Comparison of ENCODE assay signal across 23 cellular contexts in the genomic region with DNA sequence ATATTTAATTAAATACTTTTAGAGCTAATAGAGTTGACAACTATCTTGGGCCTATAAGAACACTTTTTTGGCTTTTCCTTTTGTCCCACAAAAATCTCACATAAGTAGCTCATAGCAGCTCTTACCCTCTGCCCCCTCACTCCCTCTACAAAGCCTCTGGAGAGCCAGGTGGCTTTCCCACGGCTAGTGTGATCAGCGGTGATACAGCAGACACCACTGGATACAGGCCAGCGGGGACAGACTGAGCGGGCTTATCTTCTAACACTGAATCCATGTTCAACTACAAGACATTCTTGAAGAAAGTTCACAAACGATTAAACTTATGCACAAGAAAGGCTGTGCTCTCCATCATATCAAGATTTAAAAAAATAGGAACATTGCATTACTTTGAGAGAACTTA.
"Had no signal": no experiment of that assay in that cellular context is flagged by ENCODE, and none has a peak within 500 bp of the region (broad histone marks: within the 10 kb centered on the region; RNA-seq: fewer than 3 reads in every experiment).

No MANE protein-coding gene starts in this region.

- DNase-seq: activated CD4-positive, CD25-positive, alpha-beta regulatory T cell treated with anti-CD3 and anti-CD28 coated beads, Interleukin-2, amount 50 U/mL, for 72 hours; activated gamma-delta T cell treated with Interleukin-2 at 50 U/mL for 16 hours; effector CD8-positive, alpha-beta T cell; hippocampal formation; islet precursor cell; mammary epithelial cell; naive B cell; right lobe of liver; small intestine; stimulated activated CD4-positive, alpha-beta T cell treated with anti-CD3 and anti-CD28 coated beads, Interleukin-15, amount 100 ng/mL, for 24 hours; stimulated activated CD4-positive, alpha-beta T cell treated with anti-CD3 and anti-CD28 coated beads, Interleukin-2, amount 100 ng/mL, for 48 hours; stimulated activated naive CD8-positive, alpha-beta T cell treated with anti-CD3 and anti-CD28 coated beads, Interleukin-15, amount 100 ng/mL, for 72 hours; T1000; trophoblast cell had no signal

- H3K4me1 ChIP-seq: neural progenitor cell, prostate gland, right lobe of liver had no signal

- H3K4me2 ChIP-seq: neural progenitor cell had no signal

- H3K27ac Mint-ChIP-seq: activated naive CD8-positive, alpha-beta T cell; activated T-helper 1 cell treated with anti-CD3 and anti-CD28 coated beads, Interleukin-12 subunit alpha, Interleukin-12 subunit beta, Interleukin-2, Interleukin-4 antibody, amounts not matched to agents 30 ng/mL and 10 ng/mL and 1 ng/mL, durations not matched to agents 14 hours and 24 hours and 36 hours; dendritic cell treated with granulocyte-macrophage colony-stimulating factor and Interleukin-4, amounts not matched to agents 40 ng/mL and 50 ng/mL, for 4 days; naive B cell; neural progenitor cell; stimulated activated naive CD8-positive, alpha-beta T cell treated with anti-CD3 and anti-CD28 coated beads, Interleukin-15, amount 100 ng/mL, for 72 hours had no signal

- H3K9ac ChIP-seq: neural progenitor cell had no signal

- H3K4me3 Mint-ChIP-seq: activated naive CD8-positive, alpha-beta T cell; activated T-helper 1 cell treated with anti-CD3 and anti-CD28 coated beads, Interleukin-12 subunit alpha, Interleukin-12 subunit beta, Interleukin-2, Interleukin-4 antibody, amounts not matched to agents 30 ng/mL and 10 ng/mL and 1 ng/mL, durations not matched to agents 14 hours and 24 hours and 36 hours; dendritic cell treated with granulocyte-macrophage colony-stimulating factor and Interleukin-4, amounts not matched to agents 40 ng/mL and 50 ng/mL, for 4 days; naive B cell; neural progenitor cell; stimulated activated naive CD8-positive, alpha-beta T cell treated with anti-CD3 and anti-CD28 coated beads, Interleukin-15, amount 100 ng/mL, for 72 hours had no signal

- ATAC-seq: gastroesophageal sphincter; right lobe of liver; stimulated activated naive CD8-positive, alpha-beta T cell treated with anti-CD3 and anti-CD28 coated beads, Interleukin-15, amount 100 ng/mL, for 72 hours had no signal

- H3K4me1 Mint-ChIP-seq: naive B cell; stimulated activated naive CD8-positive, alpha-beta T cell treated with anti-CD3 and anti-CD28 coated beads, Interleukin-15, amount 100 ng/mL, for 72 hours had no signal

- H2AFZ ChIP-seq: neural progenitor cell had no signal

- H3K9me3 Mint-ChIP-seq: activated T-helper 1 cell treated with anti-CD3 and anti-CD28 coated beads, Interleukin-12 subunit alpha, Interleukin-12 subunit beta, Interleukin-2, Interleukin-4 antibody, amounts not matched to agents 30 ng/mL and 10 ng/mL and 1 ng/mL, durations not matched to agents 14 hours and 24 hours and 36 hours; dendritic cell treated with granulocyte-macrophage colony-stimulating factor and Interleukin-4, amounts not matched to agents 40 ng/mL and 50 ng/mL, for 4 days; neural progenitor cell; stimulated activated naive CD8-positive, alpha-beta T cell treated with anti-CD3 and anti-CD28 coated beads, Interleukin-15, amount 100 ng/mL, for 72 hours had no signal

- H3K27ac ChIP-seq: esophagus muscularis mucosa, gastroesophageal sphincter, neural progenitor cell, prostate gland, right lobe of liver, suprapubic skin, vagina had no signal

- H3K36me3 Mint-ChIP-seq: activated naive CD8-positive, alpha-beta T cell; naive B cell had no signal

- H3K9me3 ChIP-seq: esophagus muscularis mucosa, gastroesophageal sphincter, prostate gland, right lobe of liver, suprapubic skin, vagina had no signal

- H3K27me3 ChIP-seq: esophagus muscularis mucosa, gastroesophageal sphincter, neural progenitor cell, right lobe of liver, suprapubic skin, vagina had no signal

- H3K27me3 Mint-ChIP-seq: activated naive CD8-positive, alpha-beta T cell; naive B cell; stimulated activated naive CD8-positive, alpha-beta T cell treated with anti-CD3 and anti-CD28 coated beads, Interleukin-15, amount 100 ng/mL, for 72 hours had no signal

- H3K4me3 ChIP-seq: esophagus muscularis mucosa, gastroesophageal sphincter, neural progenitor cell, prostate gland, right lobe of liver, suprapubic skin, vagina had no signal

- H3K36me3 ChIP-seq: esophagus muscularis mucosa, gastroesophageal sphincter, neural progenitor cell, prostate gland, right lobe of liver, suprapubic skin, vagina had no signal
